In the genomic region with DNA sequence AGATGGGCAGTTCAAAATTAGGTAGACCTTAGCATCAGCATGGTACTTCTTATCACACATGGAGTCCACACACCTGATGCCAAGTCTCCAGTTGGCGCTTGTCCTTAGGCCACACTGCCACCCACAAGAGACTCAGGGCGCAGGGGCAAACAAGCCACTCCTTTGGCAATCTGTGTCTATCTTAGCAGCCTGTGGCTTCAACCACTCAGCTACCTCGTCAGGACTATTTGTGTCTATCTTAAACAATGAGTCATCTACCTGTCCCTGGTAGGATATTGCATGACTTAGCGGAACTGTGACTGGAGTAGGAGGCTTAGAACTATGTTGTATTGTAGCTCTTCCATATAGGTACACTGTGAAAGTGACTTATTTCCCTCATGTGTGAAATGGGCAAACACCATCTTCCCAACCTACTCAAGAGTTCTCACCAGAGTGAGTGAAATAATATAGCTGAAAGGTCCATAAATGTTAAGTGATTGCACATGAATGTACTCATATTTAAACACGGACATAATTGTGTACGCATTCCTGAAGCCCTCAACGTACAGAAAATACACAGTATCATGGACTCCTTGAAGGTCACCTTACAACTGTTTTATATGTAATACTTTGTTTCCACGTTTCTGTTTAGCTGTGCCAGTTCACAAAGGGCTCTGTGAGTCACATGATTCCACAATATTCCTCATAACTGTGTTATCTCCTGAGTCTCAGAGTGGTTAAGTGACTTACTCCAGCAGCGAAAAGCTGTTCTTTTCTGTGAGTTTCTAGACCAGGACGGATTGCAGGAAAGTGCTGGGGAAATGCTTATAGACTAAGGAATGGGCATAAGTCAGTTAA, we compare ENCODE assay signal across 1 cellular context.
TF ChIP-seq lines count a peak whose summit lies in the region.

No MANE protein-coding gene starts in this region.

TF ChIP-seq in HEK293, 187 proteins besides CTCF, POLR2A, EP300 and RAD21 (continued from another document):
- TF ChIP-seq ZNF843 (tag by site-specific recombination; IDR thresholded peaks at IDR 0.05): no peak
- TF ChIP-seq PATZ1 (tag by site-specific recombination; IDR thresholded peaks at IDR 0.05): no peak
- no peak for TF ChIP-seq ZNF26 (tag by site-specific recombination; IDR thresholded peaks at IDR 0.05)
- TF ChIP-seq ZNF585B (tag by site-specific recombination; IDR thresholded peaks at IDR 0.05): no peak
- no peak for TF ChIP-seq FEZF1 (tag by site-specific recombination; IDR thresholded peaks at IDR 0.05)
